Comparison of ENCODE assay signal across 11 cellular contexts in genomic region chr20:8527998-8528397, GRCh38.
DNase-seq lines count a peak whose midpoint lies in the region; ATAC-seq, FAIRE-seq and TF ChIP-seq lines count a peak whose summit lies in the region.
"Had no signal": no experiment of that assay in that cellular context is flagged by ENCODE, and none has a peak within 500 bp of the region (broad histone marks: within the 10 kb centered on the region; RNA-seq: fewer than 3 reads in every experiment).

No MANE protein-coding gene starts in this region.

- H2AFZ ChIP-seq in Loucy (ENCODE audit: low read length), result no peak overlapping the region
- H2AFZ ChIP-seq: hepatocyte had no signal

- H3K4me2 ChIP-seq in Loucy (ENCODE audit: low read depth, low read length, poor library complexity, severe bottlenecking), result peak overlapping the region; percentile 31
- H3K4me2 ChIP-seq: hepatocyte had no signal

- H3K4me1 ChIP-seq in Loucy (ENCODE audit: insufficient read depth, low read length, poor library complexity, severe bottlenecking), result peaks cover 29% of the 10 kb centered on the region
- H3K4me1 ChIP-seq in upper lobe of right lung, result no peaks in the 10 kb centered on the region
- no peaks in the 10 kb centered on the region for H3K4me1 ChIP-seq in kidney (ENCODE audit: control insufficient read depth in 1 of 2, insufficient read depth in 1 of 2, low read depth in 1 of 2, low read length in 2 of 2)

- H3K9me3 ChIP-seq in Loucy (ENCODE audit: insufficient read depth, low read depth, low read length) (no peaks in the 10 kb centered on the region), upper lobe of right lung (no peaks in the 10 kb centered on the region), kidney (ENCODE audit: control insufficient read depth in 1 of 2, low read length in 2 of 2) (no peaks in the 10 kb centered on the region)

- H3K79me2 ChIP-seq in Loucy (ENCODE audit: insufficient read depth, low read length), result no peaks in the 10 kb centered on the region
- H3K79me2 ChIP-seq: hepatocyte had no signal

- H3K9me2 ChIP-seq in Loucy (replicated peaks; ENCODE audit: low read depth, low read length), result no peaks in the 10 kb centered on the region

- no peaks in the 10 kb centered on the region for H3F3A ChIP-seq in Loucy (ENCODE audit: low read depth)

- no peaks in the 10 kb centered on the region for H3K4me1 Mint-ChIP-seq in activated CD4-positive, alpha-beta T cell treated with anti-CD3 and anti-CD28 coated beads for 36 hours
- no peaks in the 10 kb centered on the region for H3K4me1 Mint-ChIP-seq in activated CD4-positive, alpha-beta T cell treated with anti-CD3 and anti-CD28 coated beads, Interleukin-2, amount 10 ng/mL, durations not matched to agents 7 days and 5 days

- DNase-seq in activated CD4-positive, alpha-beta T cell treated with anti-CD3 and anti-CD28 coated beads for 36 hours, result no peak
- DNase-seq in activated CD4-positive, alpha-beta T cell treated with anti-CD3 and anti-CD28 coated beads, Interleukin-2, amount 10 ng/mL, durations not matched to agents 7 days and 5 days, result no peak
- DNase-seq in astrocyte of the hippocampus (ENCODE audit: low read depth, low spot score), result peak; percentile 60
- no peak for DNase-seq in upper lobe of right lung
- DNase-seq in kidney, result no peak
- no peak for DNase-seq in HuH-7.5 (ENCODE audit: low spot score)
- DNase-seq: stimulated activated naive CD8-positive, alpha-beta T cell treated with anti-CD3 and anti-CD28 coated beads, Interleukin-15, Interleukin-2, amounts not matched to agents 100 U/mL and 50 U/mL, for 24 hours had no signal

- peak; percentile 16 for ATAC-seq in activated CD4-positive, alpha-beta T cell treated with anti-CD3 and anti-CD28 coated beads for 36 hours
- ATAC-seq in upper lobe of right lung (peak; percentile 39), HG03521 (IDR thresholded peaks at IDR 0.05; ENCODE audit: unreplicated experiment) (no peak)
- ATAC-seq: activated naive CD4-positive, alpha-beta T cell treated with anti-CD3 and anti-CD28 coated beads, Interleukin-2, amount 50 U/mL, for 72 hours; stimulated activated naive CD8-positive, alpha-beta T cell treated with anti-CD3 and anti-CD28 coated beads, Interleukin-15, Interleukin-2, amounts not matched to agents 100 U/mL and 50 U/mL, for 24 hours had no signal

- H3K27me3 ChIP-seq in Loucy (ENCODE audit: insufficient read depth, low read length, poor library complexity, severe bottlenecking) (no peaks in the 10 kb centered on the region), upper lobe of right lung (no peaks in the 10 kb centered on the region)
- H3K27me3 ChIP-seq: hepatocyte had no signal

- TF ChIP-seq CTCF in Loucy (conservative IDR thresholded peaks at IDR 0.05; ENCODE audit: low read length), result no peak
- TF ChIP-seq CTCF in upper lobe of right lung (IDR thresholded peaks at IDR 0.05), result no peak
- TF ChIP-seq CTCF in kidney (IDR thresholded peaks at IDR 0.05; ENCODE audit: borderline replicate concordance, extremely low read depth, insufficient read depth), result no peak

- no peak overlapping the region for H3K27ac ChIP-seq in upper lobe of right lung
- H3K27ac ChIP-seq in kidney (ENCODE audit: low read depth in 2 of 2, low read length in 2 of 2), result no peak overlapping the region
- H3K27ac ChIP-seq: hepatocyte had no signal

- no peaks in the 10 kb centered on the region for H3K27me3 Mint-ChIP-seq in activated CD4-positive, alpha-beta T cell treated with anti-CD3 and anti-CD28 coated beads for 36 hours
- no peaks in the 10 kb centered on the region for H3K27me3 Mint-ChIP-seq in activated CD4-positive, alpha-beta T cell treated with anti-CD3 and anti-CD28 coated beads, Interleukin-2, amount 10 ng/mL, durations not matched to agents 7 days and 5 days

- intact Hi-C loops in activated CD4-positive, alpha-beta T cell treated with anti-CD3 and anti-CD28 coated beads for 36 hours (cut with DNase I, micrococcal nuclease), result no loop called here
- intact Hi-C loops in upper lobe of right lung (cut with DNase I) (no loop called here), kidney (cut with DNase I) (no loop called here)

- H3K9ac ChIP-seq in Loucy (ENCODE audit: low read depth, low read length, poor library complexity, severe bottlenecking), result no peak overlapping the region
- H3K9ac ChIP-seq in kidney (ENCODE audit: low read length in 2 of 2), result no peak overlapping the region

- FAIRE-seq in kidney (lab: Jason Lieb, UNC), result no peak

- H3K27ac Mint-ChIP-seq in activated CD4-positive, alpha-beta T cell treated with anti-CD3 and anti-CD28 coated beads for 36 hours, result no peak overlapping the region
- no peak overlapping the region for H3K27ac Mint-ChIP-seq in activated CD4-positive, alpha-beta T cell treated with anti-CD3 and anti-CD28 coated beads, Interleukin-2, amount 10 ng/mL, durations not matched to agents 7 days and 5 days
- H3K27ac Mint-ChIP-seq: activated naive CD4-positive, alpha-beta T cell treated with anti-CD3 and anti-CD28 coated beads, Interleukin-2, amount 50 U/mL, for 72 hours had no signal

- H3K36me3 ChIP-seq in Loucy (ENCODE audit: insufficient read depth, low read length) (no peaks in the 10 kb centered on the region), upper lobe of right lung (no peaks in the 10 kb centered on the region), kidney (ENCODE audit: control insufficient read depth in 1 of 2, insufficient read depth in 2 of 2, low read length in 2 of 2) (no peaks in the 10 kb centered on the region)

- no peaks in the 10 kb centered on the region for H3K9me3 Mint-ChIP-seq in activated CD4-positive, alpha-beta T cell treated with anti-CD3 and anti-CD28 coated beads for 36 hours (ENCODE audit: low read depth)
- no peaks in the 10 kb centered on the region for H3K9me3 Mint-ChIP-seq in activated CD4-positive, alpha-beta T cell treated with anti-CD3 and anti-CD28 coated beads, Interleukin-2, amount 10 ng/mL, durations not matched to agents 7 days and 5 days

- no peaks in the 10 kb centered on the region for H3K36me3 Mint-ChIP-seq in activated CD4-positive, alpha-beta T cell treated with anti-CD3 and anti-CD28 coated beads for 36 hours (ENCODE audit: low read depth)
- H3K36me3 Mint-ChIP-seq in activated CD4-positive, alpha-beta T cell treated with anti-CD3 and anti-CD28 coated beads, Interleukin-2, amount 10 ng/mL, durations not matched to agents 7 days and 5 days (ENCODE audit: low read depth), result no peaks in the 10 kb centered on the region
- H3K36me3 Mint-ChIP-seq: activated naive CD4-positive, alpha-beta T cell treated with anti-CD3 and anti-CD28 coated beads, Interleukin-2, amount 50 U/mL, for 72 hours had no signal

- CTCF ChIA-PET in activated CD4-positive, alpha-beta T cell treated with anti-CD3 and anti-CD28 coated beads for 36 hours (lab: Charles Lee), result no interaction called here
- CTCF ChIA-PET in activated CD4-positive, alpha-beta T cell treated with anti-CD3 and anti-CD28 coated beads, Interleukin-2, amount 10 ng/mL, durations not matched to agents 7 days and 5 days (lab: Charles Lee), result no interaction called here

- POLR2A ChIA-PET in activated CD4-positive, alpha-beta T cell treated with anti-CD3 and anti-CD28 coated beads for 36 hours (lab: Charles Lee), result no interaction called here
- POLR2A ChIA-PET in activated CD4-positive, alpha-beta T cell treated with anti-CD3 and anti-CD28 coated beads, Interleukin-2, amount 10 ng/mL, durations not matched to agents 7 days and 5 days (lab: Charles Lee), result no interaction called here

- H3K4me3 ChIP-seq in Loucy (ENCODE audit: low read length, poor library complexity, severe bottlenecking), result no peak overlapping the region
- H3K4me3 ChIP-seq in upper lobe of right lung, result no peak overlapping the region
- H3K4me3 ChIP-seq in kidney (ENCODE audit: low read length in 2 of 2), result no peak overlapping the region
- H3K4me3 ChIP-seq: hepatocyte had no signal

- H3K4me3 Mint-ChIP-seq in activated CD4-positive, alpha-beta T cell treated with anti-CD3 and anti-CD28 coated beads for 36 hours, result no peak overlapping the region
- H3K4me3 Mint-ChIP-seq in activated CD4-positive, alpha-beta T cell treated with anti-CD3 and anti-CD28 coated beads, Interleukin-2, amount 10 ng/mL, durations not matched to agents 7 days and 5 days, result no peak overlapping the region

- no peaks in the 10 kb centered on the region for H4K20me1 ChIP-seq in Loucy (ENCODE audit: insufficient read depth, low read length, poor library complexity, severe bottlenecking)
